ENCODE assay signal across 7 cellular contexts in the genomic region with DNA sequence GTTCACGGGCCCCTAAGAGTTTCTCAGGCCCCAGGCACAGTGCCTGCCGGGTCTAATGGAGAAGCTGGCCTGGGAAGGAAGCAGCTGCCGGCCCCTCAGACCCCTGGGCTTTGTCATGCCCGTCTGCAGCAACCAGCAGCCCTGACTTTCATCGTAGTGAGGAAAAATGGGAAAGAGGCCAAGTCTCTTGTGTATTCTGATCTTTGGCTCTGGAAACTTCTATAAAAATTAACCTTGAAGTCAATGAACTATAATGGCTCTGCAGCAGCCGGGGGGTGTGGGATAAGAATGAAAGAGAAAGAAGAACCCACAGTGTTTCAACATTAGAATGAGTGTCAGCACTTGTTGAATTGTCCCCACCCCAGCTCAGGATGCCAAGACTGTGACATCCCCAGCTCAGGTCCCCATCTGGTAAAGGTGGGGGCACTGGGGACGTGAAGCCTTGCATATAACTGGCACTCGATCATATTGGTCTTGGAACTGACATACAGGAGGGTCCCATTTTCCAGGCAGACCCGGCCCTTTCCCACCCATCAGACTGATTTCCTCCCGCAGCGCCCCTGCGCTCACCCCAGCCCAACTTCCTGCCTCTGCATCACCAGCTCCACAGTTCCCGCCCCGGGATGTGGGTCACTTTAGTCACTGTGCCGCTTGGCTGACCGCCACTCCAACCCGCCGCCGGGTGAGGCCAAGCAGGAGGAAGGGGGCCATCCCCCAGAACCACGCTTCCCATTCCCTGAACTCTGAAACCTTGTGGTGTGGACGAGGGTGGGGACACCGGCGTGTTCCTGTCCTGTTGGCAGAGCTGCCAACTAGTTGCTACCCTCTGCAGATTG. TPM values are rescaled to one million over a fixed set of nuclear protein-coding genes. Genes with fewer than 3 reads are reported as not detected.
A peak's percentile ranks its signal among the peaks of the same experiment; 100 is the strongest.
DNase-seq lines count a peak whose midpoint lies in the region; ATAC-seq and TF ChIP-seq lines count a peak whose summit lies in the region.

No MANE protein-coding gene starts in this region.

- H3K36me3 ChIP-seq in esophagus muscularis mucosa (peaks cover 27 to 78% (median 64%) of the 10 kb centered on the region in 4 donors), testis (ENCODE audit: low read depth, missing control alignments) (no peaks in the 10 kb centered on the region)

- ATAC-seq in GM18511 (IDR thresholded peaks at IDR 0.05; ENCODE audit: unreplicated experiment) (peak; percentile 79), HG03139 (IDR thresholded peaks at IDR 0.05; ENCODE audit: unreplicated experiment) (peak; percentile 63), HG02870 (IDR thresholded peaks at IDR 0.05; ENCODE audit: unreplicated experiment) (no peak)

- H3K27ac Mint-ChIP-seq in T-helper 1 cell treated with Interleukin-12 subunit alpha and Interleukin-12 subunit beta and Interleukin-4 antibody, amounts not matched to agents 30 μg/mL and 1 μg/mL, for 36 hours: peak overlapping the region; percentile 87
- H3K27ac Mint-ChIP-seq in nephron progenitor cell: peak overlapping the region; percentile 51

- peak; percentile 61 for TF ChIP-seq EP300 in esophagus muscularis mucosa (IDR thresholded peaks at IDR 0.05)

- H3K27me3 ChIP-seq in esophagus muscularis mucosa (no peaks in the 10 kb centered on the region), testis (no peaks in the 10 kb centered on the region)

- no peak for TF ChIP-seq POLR2A in esophagus muscularis mucosa (IDR thresholded peaks at IDR 0.05; ENCODE audit: low read depth)
- TF ChIP-seq POLR2A in testis (IDR thresholded peaks at IDR 0.05): no peak

- WGBS in esophagus muscularis mucosa: 26% methylated on average over 13 of the region's 23 CpGs
- 43 to 59% methylated on average over 9 to 23 of the region's 23 CpGs for WGBS in testis, 2 donors

- H3K9me3 ChIP-seq in esophagus muscularis mucosa (no peaks in the 10 kb centered on the region), testis (no peaks in the 10 kb centered on the region)

- peak overlapping the region; percentile 75 to 93 (median 87) for H3K27ac ChIP-seq in esophagus muscularis mucosa (replicated peaks in 1 of 4)
- no peak overlapping the region for H3K27ac ChIP-seq in testis

- no peaks in the 10 kb centered on the region for H3K36me3 Mint-ChIP-seq in T-helper 1 cell treated with Interleukin-12 subunit alpha and Interleukin-12 subunit beta and Interleukin-4 antibody, amounts not matched to agents 30 μg/mL and 1 μg/mL, for 36 hours (ENCODE audit: low read depth)
- no peaks in the 10 kb centered on the region for H3K36me3 Mint-ChIP-seq in nephron progenitor cell (ENCODE audit: low read depth)

- DNase-seq in esophagus muscularis mucosa (ENCODE audit: extremely low spot score): peak; percentile 94
- DNase-seq in nephron progenitor cell: peak; percentile 53
- DNase-seq in testis: no peak

- intact Hi-C loops in esophagus muscularis mucosa (cut with DNase I): no loop called here
- intact Hi-C loops in testis (cut with DNase I; ENCODE audit: low total_unique reads): no loop called here

- H3K4me3 ChIP-seq in esophagus muscularis mucosa: peak overlapping the region in 3 of 4 donors; percentile 8 to 15 (median 9)
- no peak overlapping the region for H3K4me3 ChIP-seq in testis

- H3K4me1 Mint-ChIP-seq in T-helper 1 cell treated with Interleukin-12 subunit alpha and Interleukin-12 subunit beta and Interleukin-4 antibody, amounts not matched to agents 30 μg/mL and 1 μg/mL, for 36 hours (ENCODE audit: low read depth): peaks cover 19% of the 10 kb centered on the region
- peaks cover 52% of the 10 kb centered on the region for H3K4me1 Mint-ChIP-seq in nephron progenitor cell

- H3K4me1 ChIP-seq in esophagus muscularis mucosa: peaks cover 63 to 78% (median 68%) of the 10 kb centered on the region in 4 donors
- H3K4me1 ChIP-seq in testis: peaks cover 19% of the 10 kb centered on the region

- H3K9me3 Mint-ChIP-seq in T-helper 1 cell treated with Interleukin-12 subunit alpha and Interleukin-12 subunit beta and Interleukin-4 antibody, amounts not matched to agents 30 μg/mL and 1 μg/mL, for 36 hours: no peaks in the 10 kb centered on the region
- H3K9me3 Mint-ChIP-seq in nephron progenitor cell: no peaks in the 10 kb centered on the region

- TF ChIP-seq CTCF in esophagus muscularis mucosa (IDR thresholded peaks at IDR 0.05) (no peak), nephron progenitor cell (IDR thresholded peaks at IDR 0.05) (no peak), testis (IDR thresholded peaks at IDR 0.05) (no peak)

- H3K27me3 Mint-ChIP-seq in T-helper 1 cell treated with Interleukin-12 subunit alpha and Interleukin-12 subunit beta and Interleukin-4 antibody, amounts not matched to agents 30 μg/mL and 1 μg/mL, for 36 hours (ENCODE audit: low read depth): no peaks in the 10 kb centered on the region
- H3K27me3 Mint-ChIP-seq in nephron progenitor cell (ENCODE audit: low read depth, poor library complexity): peaks cover 11% of the 10 kb centered on the region

- H3K4me3 Mint-ChIP-seq in T-helper 1 cell treated with Interleukin-12 subunit alpha and Interleukin-12 subunit beta and Interleukin-4 antibody, amounts not matched to agents 30 μg/mL and 1 μg/mL, for 36 hours: peak overlapping the region; percentile 65
- H3K4me3 Mint-ChIP-seq in nephron progenitor cell: no peak overlapping the region

RNA-seq across cellular contexts. Expression of a gene that starts 12.7 kb away (rescaled TPM):
- total RNA-seq in esophagus muscularis mucosa: 100 to 1,000 TPM; 170 to 385 (median 212) TPM
- 1 to 10 TPM; 3.2 to 8.5 TPM for total RNA-seq in testis
- polyA plus RNA-seq in testis (ENCODE audit: insufficient read depth, low read depth, low replicate concordance): 49.0 TPM

Comparison
In these comparisons a context has a peak if more than half of its experiments do, and no peak if none do; other contexts are left out.
1. H3K27ac ChIP-seq: peak in esophagus muscularis mucosa (4 of 4); none in testis (0 of 2).
2. H3K4me3 ChIP-seq: peak in esophagus muscularis mucosa (3 of 4); none in testis (0 of 2).
3. RNA of a gene that starts 12.7 kb away (total RNA-seq): 170 to 385 TPM in esophagus muscularis mucosa; 3.2 to 8.5 TPM in testis; every median in the first group is over 10 times any median in the second.